1 cellular context compared by ENCODE assay signal in genomic region chrX:68462197-68462596, GRCh38.
TF ChIP-seq lines count a peak whose summit lies in the region.

No MANE protein-coding gene starts in this region.

TF ChIP-seq in K562, 482 proteins besides CTCF, POLR2A, EP300 and RAD21 (continued from another document):
- TF ChIP-seq NFE2 (IDR thresholded peaks at IDR 0.05; ENCODE audit: low read depth) = no peak
- no peak for TF ChIP-seq KLF16 (IDR thresholded peaks at IDR 0.05)
- no peak for TF ChIP-seq ZBTB34 (CRISPR knock-in tag; IDR thresholded peaks at IDR 0.05)
- TF ChIP-seq ZNF197 (CRISPR knock-in tag; IDR thresholded peaks at IDR 0.05; ENCODE audit: low read depth) = no peak
- no peak for TF ChIP-seq CHD1 (IDR thresholded peaks at IDR 0.05; ENCODE audit: low read length)
- no peak for TF ChIP-seq ETV6 (IDR thresholded peaks at IDR 0.05; ENCODE audit: borderline replicate concordance in 1 of 2, low read depth in 2 of 2, low read length in 1 of 2)
- no peak for TF ChIP-seq ETV6 (CRISPR knock-in tag; IDR thresholded peaks at IDR 0.05; ENCODE audit: borderline replicate concordance)
- TF ChIP-seq ETS1 (conservative IDR thresholded peaks at IDR 0.05; ENCODE audit: control insufficient read depth, low read depth, low read length) = no peak
- no peak for TF ChIP-seq LEF1 (IDR thresholded peaks at IDR 0.05)
- TF ChIP-seq PHF8 (IDR thresholded peaks at IDR 0.05; ENCODE audit: borderline replicate concordance, low read length) = no peak
- TF ChIP-seq USF2 (CRISPR knock-in tag; IDR thresholded peaks at IDR 0.05) = no peak
- no peak for TF ChIP-seq SIN3B (IDR thresholded peaks at IDR 0.05; ENCODE audit: low read depth)
- TF ChIP-seq POLR3A (IDR thresholded peaks at IDR 0.05; ENCODE audit: borderline replicate concordance, extremely low read depth, insufficient read depth, insufficient read length) = no peak
- no peak for TF ChIP-seq PURB (CRISPR knock-in tag; IDR thresholded peaks at IDR 0.05; ENCODE audit: low read depth)
- TF ChIP-seq MAZ (CRISPR knock-in tag; conservative IDR thresholded peaks at IDR 0.05 in 1 of 2, IDR thresholded peaks at IDR 0.05 in 1 of 2) = 0 out of 4 replicates have a peak, but pooled peaks of 1 of the 2 experiments have one; percentile 31
- no peak for TF ChIP-seq SLC30A9 (CRISPR knock-in tag; IDR thresholded peaks at IDR 0.05)
- peak; percentile 90 for TF ChIP-seq KLF6 (CRISPR knock-in tag; IDR thresholded peaks at IDR 0.05; ENCODE audit: borderline replicate concordance)
- no peak for TF ChIP-seq ZNF764 (CRISPR knock-in tag; IDR thresholded peaks at IDR 0.05; ENCODE audit: low read depth)
- no peak for TF ChIP-seq ZNF3 (CRISPR knock-in tag; IDR thresholded peaks at IDR 0.05)
- peak; percentile 67 for TF ChIP-seq CXXC5 (CRISPR knock-in tag; IDR thresholded peaks at IDR 0.05)
- no peak for TF ChIP-seq E2F4 (CRISPR knock-in tag; IDR thresholded peaks at IDR 0.05; ENCODE audit: low read depth)
- TF ChIP-seq MNT (conservative IDR thresholded peaks at IDR 0.05) = no peak
- TF ChIP-seq HSF4 (CRISPR knock-in tag; IDR thresholded peaks at IDR 0.05; ENCODE audit: borderline replicate concordance) = peak; percentile 63; the same call in 1 of the 2 replicates
- TF ChIP-seq THRAP3 (IDR thresholded peaks at IDR 0.05; ENCODE audit: borderline replicate concordance) = no peak
- no peak for TF ChIP-seq PREB (CRISPR knock-in tag; IDR thresholded peaks at IDR 0.05)
- no peak for TF ChIP-seq NFATC3 (IDR thresholded peaks at IDR 0.05)
- no peak for TF ChIP-seq ZNF77 (CRISPR knock-in tag; IDR thresholded peaks at IDR 0.05)
- no peak for TF ChIP-seq ZNF134 (CRISPR knock-in tag; conservative IDR thresholded peaks at IDR 0.05)
- TF ChIP-seq BCLAF1 (IDR thresholded peaks at IDR 0.05; ENCODE audit: borderline replicate concordance in 1 of 2, control insufficient read depth in 1 of 2, low read depth in 2 of 2, low read length in 1 of 2) = no peak
- 0 out of 2 replicates have a peak, but pooled peaks have one; percentile 28 for TF ChIP-seq ZNF398 (CRISPR knock-in tag; IDR thresholded peaks at IDR 0.05)
- no peak for TF ChIP-seq ILF3 (IDR thresholded peaks at IDR 0.05; ENCODE audit: borderline replicate concordance)
- no peak for TF ChIP-seq XRCC4 (IDR thresholded peaks at IDR 0.05; ENCODE audit: extremely low read depth, insufficient read depth, insufficient read length)
- TF ChIP-seq MTF1 (CRISPR knock-in tag; IDR thresholded peaks at IDR 0.05; ENCODE audit: borderline replicate concordance) = no peak
TF ChIP-seq in K562: peak in this region for 45.
